In genomic region chr2:9460441-9461017, GRCh38 we compare ENCODE assay signal across 19 cellular contexts. TPM values are rescaled to one million over a fixed set of nuclear protein-coding genes. Genes with fewer than 3 reads are reported as not detected.
DNase-seq lines count a peak whose midpoint lies in the region; ATAC-seq, FAIRE-seq and TF ChIP-seq lines count a peak whose summit lies in the region.
"Had no signal": no experiment of that assay in that cellular context is flagged by ENCODE, and none has a peak within 500 bp of the region (broad histone marks: within the 10 kb centered on the region; RNA-seq: fewer than 3 reads in every experiment).

No MANE protein-coding gene starts in this region.

- H3K27me3 Mint-ChIP-seq in progenitor cell of endocrine pancreas = no peaks in the 10 kb centered on the region
- H3K27me3 Mint-ChIP-seq in CD4-positive, alpha-beta memory T cell = no peaks in the 10 kb centered on the region
- H3K27me3 Mint-ChIP-seq: B cell; CD4-positive, alpha-beta T cell had no signal

- H3K27ac Mint-ChIP-seq in progenitor cell of endocrine pancreas = peak overlapping the region; percentile 19
- peak overlapping the region in 1 of 7 donors; percentile 43 for H3K27ac Mint-ChIP-seq in CD4-positive, alpha-beta memory T cell
- H3K27ac Mint-ChIP-seq: B cell; CD4-positive, alpha-beta T cell had no signal

- H3K4me2 ChIP-seq in K562 (ENCODE audit: insufficient read depth, low read length) = no peak overlapping the region

- H3K9me3 ChIP-seq in SJCRH30 (replicated peaks) (no peaks in the 10 kb centered on the region), K562 (replicated peaks; ENCODE audit: control insufficient read depth, insufficient read depth, low read depth, low read length) (no peaks in the 10 kb centered on the region)
- no peaks in the 10 kb centered on the region for H3K9me3 ChIP-seq in CD4-positive, alpha-beta memory T cell (ENCODE audit: control insufficient read depth in 1 of 2, low read length in 2 of 2)
- H3K9me3 ChIP-seq: HAP-1 had no signal

- TF ChIP-seq CTCF in K562 (IDR thresholded peaks at IDR 0.05 in 2 of 3, conservative IDR thresholded peaks at IDR 0.05 in 1 of 3; ENCODE audit: insufficient read depth in 2 of 3, low read depth in 1 of 3, low read length in 3 of 3) = no peak
- no peak for TF ChIP-seq CTCF in progenitor cell of endocrine pancreas (IDR thresholded peaks at IDR 0.05; ENCODE audit: unreplicated experiment)

- no peaks in the 10 kb centered on the region for H4K20me1 ChIP-seq in K562 (replicated peaks; ENCODE audit: control insufficient read depth, insufficient read depth, low read length)

- TF ChIP-seq POLR2A in K562 (conservative IDR thresholded peaks at IDR 0.05) = no peak

- POLR2A ChIA-PET in K562 (lab: Yijun Ruan, JAX) = interaction anchor here (0.6 kb wide), 1 partner anchor 868 kb away, joined by 3 read pairs; no protein-coding TSS in a partner anchor
- POLR2A ChIA-PET in CD4-positive, alpha-beta memory T cell (lab: Charles Lee; ENCODE audit: partially characterized antibody) = no interaction called here

- H3K4me1 ChIP-seq in SJCRH30 = peaks cover 26% of the 10 kb centered on the region
- no peaks in the 10 kb centered on the region for H3K4me1 ChIP-seq in K562 (replicated peaks in 1 of 2; ENCODE audit: control insufficient read depth in 2 of 2, insufficient read depth in 2 of 2, low read length in 2 of 2)
- H3K4me1 ChIP-seq in CD4-positive, alpha-beta memory T cell (ENCODE audit: insufficient read depth, low read length) = no peaks in the 10 kb centered on the region
- H3K4me1 ChIP-seq: HAP-1 had no signal

- H3K27ac ChIP-seq in SJCRH30 = peak overlapping the region; percentile 46
- no peak overlapping the region for H3K27ac ChIP-seq in K562 (ENCODE audit: extremely low read depth, low read depth, low read length)
- H3K27ac ChIP-seq in CD4-positive, alpha-beta memory T cell (ENCODE audit: low read depth, low read length) = no peak overlapping the region

- intact Hi-C loops in K562 (cut with micrococcal nuclease) = no loop called here
- intact Hi-C loops in CD4-positive, alpha-beta memory T cell (cut with micrococcal nuclease) = no loop called here

- CTCF ChIA-PET in K562 (lab: Yijun Ruan, JAX; ENCODE audit: low intra/inter-chr PET ratio) = no interaction called here
- CTCF ChIA-PET in CD4-positive, alpha-beta memory T cell (lab: Charles Lee; ENCODE audit: partially characterized antibody) = no interaction called here

- no peak for TF ChIP-seq EP300 in K562 (IDR thresholded peaks at IDR 0.05; ENCODE audit: low read length)

- no peak for TF ChIP-seq RAD21 in K562 (CRISPR knock-in tag; conservative IDR thresholded peaks at IDR 0.05 in 1 of 2, IDR thresholded peaks at IDR 0.05 in 1 of 2)

- no peaks in the 10 kb centered on the region for H3K79me2 ChIP-seq in K562 (ENCODE audit: control insufficient read depth, insufficient read depth, low read length)

- in situ Hi-C loops in K562 (cut with MboI) = no loop called here

- H3K4me3 Mint-ChIP-seq in progenitor cell of endocrine pancreas (ENCODE audit: low read depth) = no peak overlapping the region
- H3K4me3 Mint-ChIP-seq in CD4-positive, alpha-beta memory T cell = no peak overlapping the region
- H3K4me3 Mint-ChIP-seq: B cell; CD4-positive, alpha-beta T cell had no signal

- no peak overlapping the region for H3K9ac ChIP-seq in K562 (ENCODE audit: insufficient read depth in 1 of 2, low read depth in 2 of 2, low read length in 2 of 2)

- H3K4me3 ChIP-seq in SJCRH30 (no peak overlapping the region), K562 (no peak overlapping the region)
- no peak overlapping the region for H3K4me3 ChIP-seq in CD4-positive, alpha-beta memory T cell (ENCODE audit: low read length in 2 of 2)
- H3K4me3 ChIP-seq: HAP-1 had no signal

- no peaks in the 10 kb centered on the region for H3K4me1 Mint-ChIP-seq in progenitor cell of endocrine pancreas (ENCODE audit: low read depth)
- peaks cover 0 to 10% (median 4%) of the 10 kb centered on the region in 4 donors for H3K4me1 Mint-ChIP-seq in CD4-positive, alpha-beta memory T cell
- H3K4me1 Mint-ChIP-seq: B cell had no signal

- H3K36me3 ChIP-seq in SJCRH30 (peaks cover 43% of the 10 kb centered on the region), K562 (ENCODE audit: control insufficient read depth, insufficient read depth, low read length) (peaks cover 72% of the 10 kb centered on the region)
- no peaks in the 10 kb centered on the region for H3K36me3 ChIP-seq in CD4-positive, alpha-beta memory T cell (ENCODE audit: insufficient read depth, low read length)

- H3K36me3 Mint-ChIP-seq in progenitor cell of endocrine pancreas (ENCODE audit: insufficient read depth) = peaks cover 13% of the 10 kb centered on the region
- peaks cover 34 to 44% of the 10 kb centered on the region in 2 donors for H3K36me3 Mint-ChIP-seq in CD4-positive, alpha-beta memory T cell

- WGBS in K562 (ENCODE audit: insufficient coverage, low coverage, missing lambda C conversion rate) = 94% methylated on average over 3 of the region's 3 CpGs

- no peak for FAIRE-seq in K562 (lab: Jason Lieb, UNC)
- FAIRE-seq: D721Med, G401.6, GM12891 had no signal

- no peak for ATAC-seq in K562
- no peak for ATAC-seq in GM21528 (IDR thresholded peaks at IDR 0.05; ENCODE audit: low FRiP score, unreplicated experiment)
- ATAC-seq in GM18868 (IDR thresholded peaks at IDR 0.05; ENCODE audit: unreplicated experiment) = no peak

- DNase-seq in COLO829 (ENCODE audit: low spot score) (peak; percentile 71), SJCRH30 (peak in 1 of 2 experiments; percentile 45), K562 (ENCODE audit: extremely low read depth in 1 of 4, low spot score in 3 of 4) (no peak), progenitor cell of endocrine pancreas (ENCODE audit: low spot score, unreplicated experiment) (no peak)
- DNase-seq in CD4-positive, alpha-beta memory T cell = no peak
- DNase-seq: C1 segment of cervical spinal cord; CD4-positive, alpha-beta T cell; COR-L47; DMS153; DMS79 treated with DMSO at 0.1 percent for 48 hours; EL; GOT3 had no signal

- no peaks in the 10 kb centered on the region for H3K9me3 Mint-ChIP-seq in progenitor cell of endocrine pancreas (ENCODE audit: low read depth)
- no peaks in the 10 kb centered on the region for H3K9me3 Mint-ChIP-seq in CD4-positive, alpha-beta memory T cell
- H3K9me3 Mint-ChIP-seq: CD4-positive, alpha-beta T cell had no signal

- H3K9me1 ChIP-seq in K562 (ENCODE audit: control insufficient read depth, insufficient read depth, low read length) = no peaks in the 10 kb centered on the region

- no TSS peak for BruUV-seq in K562 (replicated peaks; lab: Mats Ljungman, UMichigan)

- H3K27me3 ChIP-seq in SJCRH30 (no peaks in the 10 kb centered on the region), K562 (ENCODE audit: control insufficient read depth in 2 of 2, insufficient read depth in 2 of 2, low read length in 2 of 2) (no peaks in the 10 kb centered on the region)
- no peaks in the 10 kb centered on the region for H3K27me3 ChIP-seq in CD4-positive, alpha-beta memory T cell (ENCODE audit: insufficient read depth, low read length)

- no peak overlapping the region for H2AFZ ChIP-seq in K562 (ENCODE audit: low read depth, low read length)

RNA-seq across cellular contexts. Expression of gene IAH1, which starts 13.8 kb away (rescaled TPM):
- not detected in 2 replicates for total RNA-seq in SJCRH30 (2014; rRNA removed; shearing (Covaris generic))
- 0.39 TPM in 1 of 2 replicates, not detected in the other for total RNA-seq in K562 (2011; cell fraction: chromatin; rRNA removed; ENCODE audit: low replicate concordance)
- not detected in 2 replicates for total RNA-seq in K562 (2011; cell fraction: nucleolus; rRNA removed)
- not detected in 2 replicates for total RNA-seq in K562 (2011; cell fraction: nucleoplasm; rRNA removed)
- total RNA-seq in K562 (2014; rRNA removed) = 0.50 TPM in 1 of 2 replicates, not detected in the other
- total RNA-seq in K562 (2014; rRNA removed; fragmentation: Illumina TruSeq; extraction: Trizol) = 0.15 TPM in 1 of 2 replicates, not detected in the other
- total RNA-seq in K562 (2015; rRNA removed; fragmentation: Illumina TruSeq; extraction: Trizol) = not detected in 2 replicates
- 0.13 and 0.22 TPM in 2 replicates for total RNA-seq in K562 (2021)
- not detected in 2 replicates for polyA plus RNA-seq in K562 (2011; rRNA removed)
- polyA plus RNA-seq in K562 (2011; cell fraction: cytosol; rRNA removed) = not detected in 2 replicates
- not detected in 2 replicates for polyA plus RNA-seq in K562 (2011; cell fraction: nucleus; rRNA removed)
- polyA plus RNA-seq in K562 (2012) = 0.40 and 0.66 TPM in 2 replicates
- not detected in 2 replicates for polyA plus RNA-seq in K562 (2014; fragmentation: Illumina TruSeq; extraction: Trizol)
- 10 to 100 TPM; 13.0 to 19.3 TPM for polyA plus RNA-seq in K562 (2014; fragmentation: Nextera tagmentation; extraction: Ambion mirVana)
- polyA plus RNA-seq in K562 (2014; rRNA removed) = 0.04 TPM in 2 replicates
- not detected in 2 replicates for polyA minus RNA-seq in K562 (2011; rRNA and poly(A)+ RNA removed)
- not detected in 2 replicates for polyA minus RNA-seq in K562 (2011; cell fraction: cytosol; rRNA and poly(A)+ RNA removed)
- 0.13 and 0.67 TPM in 2 replicates for polyA minus RNA-seq in K562 (2011; cell fraction: nucleus; rRNA and poly(A)+ RNA removed)
- total RNA-seq in progenitor cell of endocrine pancreas = 36.6 and 37.4 TPM in 2 replicates
- total RNA-seq in CD4-positive, alpha-beta memory T cell = 10 to 100 TPM; 52.5 to 58.1 TPM
- polyA plus RNA-seq in CD4-positive, alpha-beta memory T cell = 10 to 100 TPM; 85.8 to 98.4 TPM

RNA-seq across cellular contexts. Expression of gene CPSF3, which starts 37.1 kb away (rescaled TPM):
- 99.4 and 116 TPM in 2 replicates for total RNA-seq in SJCRH30 (2014; rRNA removed; shearing (Covaris generic))
- 41.0 and 77.7 TPM in 2 replicates for total RNA-seq in K562 (2011; cell fraction: chromatin; rRNA removed; ENCODE audit: low replicate concordance)
- 20.5 and 21.1 TPM in 2 replicates for total RNA-seq in K562 (2011; cell fraction: nucleolus; rRNA removed)
- 28.6 and 37.0 TPM in 2 replicates for total RNA-seq in K562 (2011; cell fraction: nucleoplasm; rRNA removed)
- total RNA-seq in K562 (2014; rRNA removed) (59.8 and 79.0 TPM in 2 replicates), K562 (2014; rRNA removed; fragmentation: Illumina TruSeq; extraction: Trizol) (117 and 123 TPM in 2 replicates), K562 (2015; rRNA removed; fragmentation: Illumina TruSeq; extraction: Trizol) (115 and 121 TPM in 2 replicates), K562 (2021) (77.2 and 80.7 TPM in 2 replicates), progenitor cell of endocrine pancreas (60.3 and 60.4 TPM in 2 replicates)
- polyA plus RNA-seq in K562 (2011; rRNA removed) (44.1 and 59.3 TPM in 2 replicates), K562 (2014; fragmentation: Illumina TruSeq; extraction: Trizol) (94.5 and 105 TPM in 2 replicates), K562 (2014; fragmentation: Nextera tagmentation; extraction: Ambion mirVana) (100 to 1,000 TPM in 1 of 2 experiments, 10 to 100 TPM in 1; 98.4 to 151 TPM), K562 (2014; rRNA removed) (54.2 and 55.0 TPM in 2 replicates)
- polyA plus RNA-seq in K562 (2011; cell fraction: cytosol; rRNA removed) = 14.8 and 36.5 TPM in 2 replicates
- polyA plus RNA-seq in K562 (2011; cell fraction: nucleus; rRNA removed) = 41.1 and 55.6 TPM in 2 replicates
- 81.0 and 95.1 TPM in 2 replicates for polyA plus RNA-seq in K562 (2012)
- 93.3 and 95.1 TPM in 2 replicates for polyA minus RNA-seq in K562 (2011; rRNA and poly(A)+ RNA removed)
- 47.0 and 49.4 TPM in 2 replicates for polyA minus RNA-seq in K562 (2011; cell fraction: cytosol; rRNA and poly(A)+ RNA removed)
- polyA minus RNA-seq in K562 (2011; cell fraction: nucleus; rRNA and poly(A)+ RNA removed) = 28.9 and 47.3 TPM in 2 replicates
- 10 to 100 TPM; 20.9 to 22.4 TPM for total RNA-seq in CD4-positive, alpha-beta memory T cell
- 10 to 100 TPM; 27.8 to 33.7 TPM for polyA plus RNA-seq in CD4-positive, alpha-beta memory T cell

RNA-seq across cellular contexts. Expression of gene ITGB1BP1, which starts 37.2 kb away (rescaled TPM):
- 63.0 and 68.7 TPM in 2 replicates for total RNA-seq in SJCRH30 (2014; rRNA removed; shearing (Covaris generic))
- total RNA-seq in K562 (2011; cell fraction: chromatin; rRNA removed; ENCODE audit: low replicate concordance) = 25.1 and 41.2 TPM in 2 replicates
- total RNA-seq in K562 (2011; cell fraction: nucleolus; rRNA removed) = 12.7 and 15.7 TPM in 2 replicates
- 28.8 TPM in 2 replicates for total RNA-seq in K562 (2011; cell fraction: nucleoplasm; rRNA removed)
- total RNA-seq in K562 (2014; rRNA removed) (45.6 and 49.9 TPM in 2 replicates), K562 (2014; rRNA removed; fragmentation: Illumina TruSeq; extraction: Trizol) (45.7 and 56.2 TPM in 2 replicates), K562 (2015; rRNA removed; fragmentation: Illumina TruSeq; extraction: Trizol) (39.2 and 44.1 TPM in 2 replicates), K562 (2021) (94.3 and 99.4 TPM in 2 replicates), progenitor cell of endocrine pancreas (40.7 and 41.8 TPM in 2 replicates)
- polyA plus RNA-seq in K562 (2011; rRNA removed) (64.0 and 95.3 TPM in 2 replicates), K562 (2014; fragmentation: Illumina TruSeq; extraction: Trizol) (55.2 and 59.8 TPM in 2 replicates), K562 (2014; fragmentation: Nextera tagmentation; extraction: Ambion mirVana) (10 to 100 TPM; 37.8 to 50.4 TPM), K562 (2014; rRNA removed) (66.3 and 72.1 TPM in 2 replicates)
- 35.4 and 40.8 TPM in 2 replicates for polyA plus RNA-seq in K562 (2011; cell fraction: cytosol; rRNA removed)
- 28.1 and 35.0 TPM in 2 replicates for polyA plus RNA-seq in K562 (2011; cell fraction: nucleus; rRNA removed)
- polyA plus RNA-seq in K562 (2012) = 51.3 and 95.2 TPM in 2 replicates
- polyA minus RNA-seq in K562 (2011; rRNA and poly(A)+ RNA removed) = 27.7 and 38.9 TPM in 2 replicates
- polyA minus RNA-seq in K562 (2011; cell fraction: cytosol; rRNA and poly(A)+ RNA removed) = 12.0 and 16.9 TPM in 2 replicates
- polyA minus RNA-seq in K562 (2011; cell fraction: nucleus; rRNA and poly(A)+ RNA removed) = 7.1 and 12.2 TPM in 2 replicates
- total RNA-seq in CD4-positive, alpha-beta memory T cell = 10 to 100 TPM; 55.1 to 55.8 TPM
- 100 to 1,000 TPM; 124 to 161 TPM for polyA plus RNA-seq in CD4-positive, alpha-beta memory T cell

Comparison
In these comparisons a context has a peak if more than half of its experiments do, and no peak if none do; other contexts are left out.
1. RNA of gene IAH1, which starts 13.8 kb away (total RNA-seq): 52.5 to 58.1 TPM in CD4-positive, alpha-beta memory T cell and 36.6 to 37.4 TPM in progenitor cell of endocrine pancreas; 0.13 to 0.50 TPM in K562 and not detected in SJCRH30; every median in the first group is over 10 times any median in the second.